10 cellular contexts compared by ENCODE assay signal in the genomic region with DNA sequence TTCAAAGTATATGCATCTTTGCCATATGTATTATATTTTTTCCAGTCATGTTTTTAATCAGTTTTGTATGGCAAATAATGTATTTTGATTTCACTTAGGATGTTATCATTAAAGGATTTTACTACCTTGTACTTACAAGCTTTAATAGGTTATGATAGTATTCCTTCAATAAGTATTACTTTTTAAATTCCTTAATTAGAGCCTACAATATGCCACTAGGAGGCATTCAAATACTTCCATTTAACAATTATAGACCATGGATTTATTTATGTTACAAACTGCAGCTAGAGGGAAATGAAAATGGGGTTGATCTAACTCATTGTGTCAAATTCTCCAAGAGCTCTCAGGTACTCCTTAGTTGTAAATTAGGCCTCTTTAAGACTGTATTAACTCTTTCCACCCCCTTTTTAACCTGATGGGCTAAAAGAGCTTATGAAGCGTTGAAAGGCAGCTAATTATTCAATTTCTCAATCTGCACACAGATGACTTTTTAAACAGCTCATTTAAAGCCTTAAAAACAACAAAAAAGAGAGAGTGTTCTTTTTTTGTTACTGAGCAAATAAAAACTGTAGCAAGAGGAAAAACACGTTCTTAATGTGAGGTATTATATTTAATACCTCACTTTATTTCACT.
DNase-seq lines count a peak whose midpoint lies in the region; ATAC-seq and TF ChIP-seq lines count a peak whose summit lies in the region.
"Had no signal": no experiment of that assay in that cellular context is flagged by ENCODE, and none has a peak within 500 bp of the region (broad histone marks: within the 10 kb centered on the region; RNA-seq: fewer than 3 reads in every experiment).

No MANE protein-coding gene starts in this region.

- no peak overlapping the region for H3K27ac Mint-ChIP-seq in endodermal cell

- H3K4me3 ChIP-seq in endodermal cell (ENCODE audit: low read length), result no peak overlapping the region
- H3K4me3 ChIP-seq in psoas muscle, result no peak overlapping the region

- ATAC-seq in psoas muscle, result peak in 1 of 4 donors; percentile 57
- no peak for ATAC-seq in HG03280 (IDR thresholded peaks at IDR 0.05; ENCODE audit: unreplicated experiment)

- H3K4me1 ChIP-seq in endodermal cell (ENCODE audit: control insufficient read depth, insufficient read depth, low read length) (peaks cover 4% of the 10 kb centered on the region), psoas muscle (peaks cover 23% of the 10 kb centered on the region)

- TF ChIP-seq CTCF in endodermal cell (conservative IDR thresholded peaks at IDR 0.05) (peak; percentile 55), psoas muscle (IDR thresholded peaks at IDR 0.05) (peak; percentile 40)

- H3K27me3 ChIP-seq in endodermal cell (ENCODE audit: control insufficient read depth, insufficient read depth, low read length, poor library complexity, severe bottlenecking), result no peaks in the 10 kb centered on the region
- H3K27me3 ChIP-seq in psoas muscle (ENCODE audit: insufficient read depth in 3 of 3, low read length in 2 of 3), result no peaks in the 10 kb centered on the region

- H3K36me3 ChIP-seq in endodermal cell (ENCODE audit: control insufficient read depth, insufficient read depth, low read length) (no peaks in the 10 kb centered on the region), psoas muscle (ENCODE audit: insufficient read depth in 1 of 2, low read depth in 1 of 2) (no peaks in the 10 kb centered on the region)

- no peaks in the 10 kb centered on the region for H3K27me3 Mint-ChIP-seq in endodermal cell (ENCODE audit: insufficient read depth)

- no peak overlapping the region for H3K9ac ChIP-seq in endodermal cell (ENCODE audit: extremely low read depth, low read length, poor library complexity, severe bottlenecking)

- H3K9me3 ChIP-seq in endodermal cell (ENCODE audit: control insufficient read depth, low read length) (no peaks in the 10 kb centered on the region), psoas muscle (no peaks in the 10 kb centered on the region)

- no CpG with 5 or more reads among the region's 2 CpGs for WGBS in endodermal cell (ENCODE audit: insufficient coverage in 1 of 2, insufficient read length in 1 of 2), 2 experiments
- WGBS in psoas muscle, 3 donors, result 31 to 46% (median 31%) methylated on average over 2 of the region's 2 CpGs

- DNase-seq in H4 (ENCODE audit: low spot score), result peak; percentile 39
- peak; percentile 16 for DNase-seq in NCI-H774 (lab: John Stamatoyannopoulos, UW)
- no peak for DNase-seq in endodermal cell
- DNase-seq in psoas muscle, result no peak
- no peak for DNase-seq in head of caudate nucleus
- DNase-seq in D341Med (ENCODE audit: low spot score), result no peak
- DNase-seq in amygdala (lab: John Stamatoyannopoulos, UW), result no peak
- DNase-seq: activated effector memory CD4-positive, alpha-beta T cell treated with Interleukin-2 at 50 U/mL for 16 hours; retina had no signal

- H3K4me3 Mint-ChIP-seq in endodermal cell, result no peak overlapping the region

- no peaks in the 10 kb centered on the region for H3K36me3 Mint-ChIP-seq in endodermal cell (ENCODE audit: low read depth)

- intact Hi-C loops in psoas muscle (cut with DNase I), result loop anchor here (5.0 to 10.0 kb wide), 3 partner anchors 248 to 846 kb away; no protein-coding TSS in a partner anchor
- intact Hi-C loops in head of caudate nucleus (cut with DNase I), result no loop called here

- H3K4me1 Mint-ChIP-seq in endodermal cell, result peaks cover 29% of the 10 kb centered on the region

- no peak overlapping the region for H3K27ac ChIP-seq in endodermal cell (ENCODE audit: low read depth, low read length)
- H3K27ac ChIP-seq in psoas muscle, result no peak overlapping the region

- no peaks in the 10 kb centered on the region for H3K9me3 Mint-ChIP-seq in endodermal cell

Comparison
In these comparisons a context has a peak if more than half of its experiments do, and no peak if none do; other contexts are left out.
1. DNase-seq: peak in H4 (single experiment) and NCI-H774 (single experiment); none in endodermal cell (single experiment), psoas muscle (0 of 2), head of caudate nucleus (0 of 42), D341Med (single experiment) and amygdala (0 of 56).